Comparison of ENCODE assay signal across 27 cellular contexts in genomic region chr5:38101897-38102296, GRCh38.
"Had no signal": no experiment of that assay in that cellular context is flagged by ENCODE, and none has a peak within 500 bp of the region (broad histone marks: within the 10 kb centered on the region; RNA-seq: fewer than 3 reads in every experiment).

No MANE protein-coding gene starts in this region.

- H3K36me3 Mint-ChIP-seq: mesothelial cell of epicardium, naive B cell had no signal

- H3K9me3 Mint-ChIP-seq: mesothelial cell of epicardium had no signal

- H3K4me3 ChIP-seq: coronary artery, dorsolateral prefrontal cortex, esophagus squamous epithelium, gastrocnemius medialis, heart right ventricle, left lung, lower lobe of right lung, mucosa of descending colon had no signal

- H3K4me3 Mint-ChIP-seq: mesothelial cell of epicardium, naive B cell had no signal

- H3K9me3 ChIP-seq: esophagus squamous epithelium, gastrocnemius medialis, heart right ventricle, left lung, lower lobe of right lung, mucosa of descending colon had no signal

- H3K36me3 ChIP-seq: esophagus squamous epithelium, gastrocnemius medialis, heart right ventricle, left lung, lower lobe of right lung had no signal

- H3K4me1 Mint-ChIP-seq: naive B cell had no signal

- FAIRE-seq: colon, islet of Langerhans, keratinocyte had no signal

- H3K4me1 ChIP-seq: esophagus squamous epithelium, gastrocnemius medialis, heart right ventricle, left lung, lower lobe of right lung had no signal

- DNase-seq: dermis blood vessel endothelial cell; dorsolateral prefrontal cortex; effector CD4-positive, alpha-beta T cell; effector memory CD4-positive, alpha-beta T cell; erythroblast; esophagus squamous epithelium; foreskin fibroblast; foreskin melanocyte; gastrocnemius medialis; glutamatergic neuron; head of caudate nucleus; heart right ventricle; hippocampal formation; left cardiac atrium; left lung; left ventricle myocardium superior; lower lobe of right lung; mesenchymal stem cell; mucosa of descending colon; naive B cell had no signal

- H3K27me3 ChIP-seq: esophagus squamous epithelium, gastrocnemius medialis, heart right ventricle, left lung had no signal

- ATAC-seq: esophagus mucosa, gastrocnemius medialis, heart right ventricle, left cardiac atrium, left lung, left ventricle myocardium superior, lower lobe of right lung, mucosa of descending colon had no signal

- H3K27ac ChIP-seq: coronary artery, dorsolateral prefrontal cortex, epithelial cell of prostate, esophagus squamous epithelium, gastrocnemius medialis, heart right ventricle, left lung, lower lobe of right lung had no signal

- H3K27ac Mint-ChIP-seq: mesothelial cell of epicardium, naive B cell had no signal
